9 cellular contexts compared by ENCODE assay signal in genomic region chr11:44955019-44955738, GRCh38. TPM values are rescaled to one million over a fixed set of nuclear protein-coding genes. Genes with fewer than 3 reads are reported as not detected.
DNase-seq lines count a peak whose midpoint lies in the region; ATAC-seq, FAIRE-seq and TF ChIP-seq lines count a peak whose summit lies in the region.
"Had no signal": no experiment of that assay in that cellular context is flagged by ENCODE, and none has a peak within 500 bp of the region (broad histone marks: within the 10 kb centered on the region; RNA-seq: fewer than 3 reads in every experiment).

No MANE protein-coding gene starts in this region.

- H3K9me1 ChIP-seq in IMR-90 (ENCODE audit: insufficient read depth, low read length): peaks cover 8% of the 10 kb centered on the region

- no peak overlapping the region; the same call in 1 of the 2 replicates for H3K56ac ChIP-seq in IMR-90 (ENCODE audit: extremely low read depth, insufficient read depth, low read length)

- H3K4me1 ChIP-seq in IMR-90 (ENCODE audit: control insufficient read depth, insufficient read depth, low read length): peaks cover 9% of the 10 kb centered on the region
- peaks cover 18% of the 10 kb centered on the region for H3K4me1 ChIP-seq in astrocyte (ENCODE audit: insufficient read depth, low read length)

- H3K9ac ChIP-seq in IMR-90 (ENCODE audit: low read depth, low read length) (peak overlapping the region; percentile 3; the same call in 1 of the 2 replicates), astrocyte (ENCODE audit: low read length) (no peak overlapping the region)

- TF ChIP-seq CTCF in BJ (IDR thresholded peaks at IDR 0.05; ENCODE audit: insufficient read depth, low read depth, low read length): no peak
- no peak for TF ChIP-seq CTCF in IMR-90 (conservative IDR thresholded peaks at IDR 0.05; ENCODE audit: low read depth, low read length)
- TF ChIP-seq CTCF in astrocyte (IDR thresholded peaks at IDR 0.05; ENCODE audit: insufficient read depth, low read depth, low read length): no peak

- H2AFZ ChIP-seq in IMR-90 (replicated peaks; ENCODE audit: low read length, poor library complexity) (peak overlapping the region; percentile 82), astrocyte (ENCODE audit: low read depth, low read length) (peak overlapping the region; percentile 24)

- H3K36me3 ChIP-seq in BJ (ENCODE audit: control insufficient read depth, insufficient read depth, low read length) (no peaks in the 10 kb centered on the region), IMR-90 (ENCODE audit: control insufficient read depth, insufficient read depth, low read length) (no peaks in the 10 kb centered on the region), astrocyte (ENCODE audit: insufficient read depth, low read length) (no peaks in the 10 kb centered on the region)

- H2AK5ac ChIP-seq in IMR-90 (ENCODE audit: low read depth, low read length): peak overlapping the region; percentile 85

- dilution Hi-C loops in IMR-90 (cut with HindIII; ENCODE audit: low sequenced_read_pairs, unreplicated experiment): no loop called here

- peak; percentile 46 for DNase-seq in BJ (ENCODE audit: low read depth)
- peak; percentile 92 for DNase-seq in IMR-90
- DNase-seq in astrocyte (ENCODE audit: low read depth): peak; percentile 83
- DNase-seq in left kidney (ENCODE audit: low read depth, low spot score): peak; percentile 57
- no peak for DNase-seq in activated gamma-delta T cell (lab: John Stamatoyannopoulos, UW)
- no peak for DNase-seq in NCI-H510A treated with DMSO at 0.1 percent for 48 hours (lab: John Stamatoyannopoulos, UW)
- DNase-seq in NCI-H2081 (lab: John Stamatoyannopoulos, UW): no peak

- peak overlapping the region; percentile 47 for H4K5ac ChIP-seq in IMR-90 (ENCODE audit: low read depth, low read length)

- TF ChIP-seq RAD21 in IMR-90 (IDR thresholded peaks at IDR 0.05; ENCODE audit: low read length): no peak

- in situ Hi-C loops in IMR-90 (cut with MboI; ENCODE audit: low sequenced_read_pairs): no loop called here

- POLR2A ChIA-PET in BJ (lab: Charles Lee) (interaction anchor here (0.6 kb wide), 1 partner anchor 1046 kb away, joined by 3 read pairs; no protein-coding TSS in a partner anchor), IMR-90 (lab: Charles Lee; ENCODE audit: unreplicated experiment) (no interaction called here)

- CTCF ChIA-PET in BJ (lab: Yijun Ruan, JAX): interaction anchor here (0.8 to 1.6 kb wide), 6 partner anchors 10 to 150 kb away, joined by 3 to 8 read pairs (median 3); no protein-coding TSS in a partner anchor
- CTCF ChIA-PET in IMR-90 (lab: Yijun Ruan, JAX): interaction anchor here (0.7 to 1.2 kb wide), 2 partner anchors 18 to 147 kb away, joined by 3 to 7 read pairs; no protein-coding TSS in a partner anchor

- no peaks in the 10 kb centered on the region for H4K20me1 ChIP-seq in IMR-90 (ENCODE audit: insufficient read depth, low read length)
- no peaks in the 10 kb centered on the region for H4K20me1 ChIP-seq in astrocyte (ENCODE audit: insufficient read depth, low read length)

- peaks cover 22% of the 10 kb centered on the region for H3K4me1 Mint-ChIP-seq in astrocyte (ENCODE audit: low read depth, unreplicated experiment)

- peak overlapping the region; percentile 87 for H2BK20ac ChIP-seq in IMR-90 (ENCODE audit: low read depth, low read length)

- peak; percentile 73 for ATAC-seq in IMR-90 (ENCODE audit: low read depth)
- ATAC-seq in HG02588 (IDR thresholded peaks at IDR 0.05; ENCODE audit: unreplicated experiment): no peak

- peaks cover 13% of the 10 kb centered on the region for H3K27me3 Mint-ChIP-seq in astrocyte (ENCODE audit: low read depth, unreplicated experiment)
- H3K27me3 Mint-ChIP-seq: central memory CD8-positive, alpha-beta T cell had no signal

- H3K79me1 ChIP-seq in IMR-90 (ENCODE audit: low read depth in 1 of 2, low read length in 2 of 2): peaks cover 0 to under 1% of the 10 kb centered on the region in 2 experiments; a peak in 1 of 4 replicates

- no TSS peak for BruUV-seq in IMR-90 (replicated peaks; lab: Mats Ljungman, UMichigan)

- H4K8ac ChIP-seq in IMR-90 (ENCODE audit: low read depth in 2 of 2, low read length in 2 of 2): peak overlapping the region; percentile 36 to 89

- peak overlapping the region; percentile 49; the same call in 1 of the 2 replicates for H3K18ac ChIP-seq in IMR-90 (ENCODE audit: low read depth, low read length)

- H3K27ac ChIP-seq in IMR-90 (ENCODE audit: insufficient read depth, low read length) (peak overlapping the region; percentile 68), astrocyte (ENCODE audit: low read depth, low read length) (no peak overlapping the region)

- peak overlapping the region; percentile 75 for H3K27ac Mint-ChIP-seq in astrocyte (ENCODE audit: unreplicated experiment)

- H3K4me2 ChIP-seq in IMR-90 (ENCODE audit: low read depth, low read length) (peak overlapping the region; percentile 43), astrocyte (ENCODE audit: low read length) (peak overlapping the region; percentile 60)

- peak; percentile 17 for FAIRE-seq in astrocyte (lab: Jason Lieb, UNC)

- TF ChIP-seq POLR2A in IMR-90 (IDR thresholded peaks at IDR 0.05; ENCODE audit: low read depth, low read length): no peak

- WGBS in IMR-90 (ENCODE audit: extremely low coverage in 2 of 2, insufficient read length in 1 of 2), 2 experiments: 100% methylated on average over 1 of the region's 5 CpGs; no CpG with 5 or more reads in 1 of the 2 experiments

- H3K14ac ChIP-seq in IMR-90 (replicated peaks; ENCODE audit: low read depth, low read length): peak overlapping the region; percentile 73

- H3K4me3 ChIP-seq in BJ (ENCODE audit: low read depth, low read length) (no peak overlapping the region), IMR-90 (ENCODE audit: insufficient read depth, low read depth, low read length) (no peak overlapping the region), astrocyte (ENCODE audit: insufficient read depth, low read depth, low read length) (no peak overlapping the region)

- no peak overlapping the region for H2BK5ac ChIP-seq in IMR-90 (ENCODE audit: low read depth, low read length, poor library complexity, severe bottlenecking)

- intact Hi-C loops in IMR-90 (cut with micrococcal nuclease): loop anchor here (5.0 kb wide), 1 partner anchor 132 kb away; no protein-coding TSS in a partner anchor

- H2BK120ac ChIP-seq in IMR-90 (ENCODE audit: low read depth, low read length): peak overlapping the region; percentile 84

- H3K23ac ChIP-seq in IMR-90 (ENCODE audit: low read depth, low read length): peak overlapping the region; percentile 35; the same call in 1 of the 2 replicates

- H3K4ac ChIP-seq in IMR-90 (ENCODE audit: low read depth, low read length): peak overlapping the region; percentile 63

- H3K27me3 ChIP-seq in BJ (ENCODE audit: control insufficient read depth, insufficient read depth, low read length): peaks cover 4% of the 10 kb centered on the region
- H3K27me3 ChIP-seq in IMR-90 (ENCODE audit: control insufficient read depth, insufficient read depth, low read length): peaks cover 20% of the 10 kb centered on the region; the same call in 1 of the 2 replicates
- peaks cover 12% of the 10 kb centered on the region for H3K27me3 ChIP-seq in astrocyte (ENCODE audit: insufficient read depth, low read length)

- H2AK9ac ChIP-seq in IMR-90 (replicated peaks; ENCODE audit: low read depth, low read length, poor library complexity): peak overlapping the region; percentile 84

- H2BK15ac ChIP-seq in IMR-90 (ENCODE audit: low read depth, low read length): peak overlapping the region; percentile 84; the same call in 2 of the 3 replicates

- peak overlapping the region; percentile 48 for H4K91ac ChIP-seq in IMR-90 (ENCODE audit: insufficient read depth, low read depth, low read length)

- H3K9me3 Mint-ChIP-seq in astrocyte (ENCODE audit: unreplicated experiment): no peaks in the 10 kb centered on the region
- H3K9me3 Mint-ChIP-seq: central memory CD8-positive, alpha-beta T cell had no signal

- H3K4me3 Mint-ChIP-seq in astrocyte (ENCODE audit: unreplicated experiment): no peak overlapping the region
- H3K4me3 Mint-ChIP-seq: central memory CD8-positive, alpha-beta T cell had no signal

- H3K79me2 ChIP-seq in astrocyte (ENCODE audit: insufficient read depth, low read length): no peaks in the 10 kb centered on the region

- no peaks in the 10 kb centered on the region for H3K9me3 ChIP-seq in IMR-90 (ENCODE audit: control insufficient read depth, insufficient read depth, low read length)
- H3K9me3 ChIP-seq in astrocyte (ENCODE audit: insufficient read depth, low read depth, low read length): no peaks in the 10 kb centered on the region

- no peaks in the 10 kb centered on the region for H3K36me3 Mint-ChIP-seq in astrocyte (ENCODE audit: low read depth, unreplicated experiment)

TF ChIP-seq in IMR-90, 13 proteins besides CTCF, POLR2A, EP300 and RAD21:
- no peak; the same call in 1 of the 2 replicates for TF ChIP-seq BHLHE40 (IDR thresholded peaks at IDR 0.05; ENCODE audit: low read depth, low read length)
- TF ChIP-seq MAZ (IDR thresholded peaks at IDR 0.05; ENCODE audit: borderline replicate concordance, low read depth, low read length): peak; percentile 98
- TF ChIP-seq CEBPB (IDR thresholded peaks at IDR 0.05; ENCODE audit: low read depth, low read length): peak; percentile 90
- TF ChIP-seq FOS (IDR thresholded peaks at IDR 0.05; ENCODE audit: low read depth, low read length): peak; percentile 88

RNA-seq across cellular contexts. Expression of gene TP53I11, which starts 4.5 kb away (rescaled TPM):
- polyA plus RNA-seq in BJ (2011; rRNA removed): 22.2 and 29.6 TPM in 2 replicates
- polyA minus RNA-seq in BJ (2011; rRNA and poly(A)+ RNA removed): 33.5 and 40.1 TPM in 2 replicates
- total RNA-seq in IMR-90 (2012; rRNA removed): 3.9 TPM in 2 replicates
- 18.4 and 22.0 TPM in 2 replicates for polyA plus RNA-seq in IMR-90 (2012; rRNA removed)
- polyA plus RNA-seq in IMR-90 (2012; cell fraction: cytosol; rRNA removed): 11.2 and 20.9 TPM in 2 replicates
- polyA plus RNA-seq in IMR-90 (2012; cell fraction: nucleus; rRNA removed; ENCODE audit: low replicate concordance): 20.9 and 25.0 TPM in 2 replicates
- total RNA-seq in astrocyte: 96.8 and 101 TPM in 2 replicates

Comparison
In these comparisons a context has a peak if more than half of its experiments do, and no peak if none do; other contexts are left out.
1. DNase-seq: peak in BJ (single experiment), IMR-90 (single experiment), astrocyte (single experiment) and left kidney (single experiment); none in activated gamma-delta T cell (single experiment), NCI-H510A treated with DMSO at 0.1 percent for 48 hours (single experiment) and NCI-H2081 (0 of 2).
2. RNA of gene TP53I11, which starts 4.5 kb away (total RNA-seq): 96.8 to 101 TPM in astrocyte; 3.9 TPM in IMR-90; every median in the first group is over 10 times any median in the second.